In the genomic region with DNA sequence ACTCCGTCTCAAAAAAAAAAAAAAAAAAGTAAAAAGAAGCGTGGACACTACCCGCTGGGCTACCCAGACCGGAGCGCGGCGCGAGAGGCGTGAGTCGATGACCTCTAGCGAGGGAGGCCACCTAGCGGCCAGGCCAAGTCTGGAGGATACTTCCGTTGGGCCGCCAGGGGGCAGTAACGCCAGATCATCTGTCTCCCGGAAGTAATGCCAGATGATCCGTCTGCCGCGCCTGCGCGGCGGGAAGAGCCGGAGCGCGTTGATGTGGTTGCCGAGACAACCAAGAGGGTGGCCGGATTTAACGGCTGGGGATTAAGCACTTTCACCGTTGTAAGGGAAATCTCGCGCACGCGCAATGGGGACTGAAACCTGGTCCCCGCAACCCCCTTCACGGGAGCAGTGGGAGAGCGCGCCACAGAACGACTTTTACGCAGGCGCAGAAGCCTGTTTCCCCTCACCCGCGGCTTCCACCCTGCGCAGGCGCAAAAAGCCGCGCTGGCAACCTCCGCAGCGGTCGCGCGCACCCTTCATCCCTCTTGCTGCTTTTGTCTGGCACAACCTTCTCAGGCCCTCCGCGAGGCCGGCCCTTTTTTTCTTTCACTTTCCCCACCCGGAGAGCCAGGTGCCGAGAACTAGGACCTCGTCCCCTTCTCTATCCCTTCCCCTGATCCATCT, we compare ENCODE assay signal across 8 cellular contexts. TPM values are rescaled to one million over a fixed set of nuclear protein-coding genes. Genes with fewer than 3 reads are reported as not detected.
DNase-seq lines count a peak whose midpoint lies in the region; TF ChIP-seq lines count a peak whose summit lies in the region.

No MANE protein-coding gene starts in this region.

- no peaks in the 10 kb centered on the region for H3K36me3 Mint-ChIP-seq in neural crest cell (ENCODE audit: low read depth)

- TF ChIP-seq CTCF in fibroblast of villous mesenchyme (IDR thresholded peaks at IDR 0.05; ENCODE audit: insufficient read depth, low read depth, low read length) = peak; percentile 100
- peak; percentile 100 for TF ChIP-seq CTCF in neural crest cell (conservative IDR thresholded peaks at IDR 0.05)
- peak in 6 of 7 experiments; percentile 91 to 100 (median 98) for TF ChIP-seq CTCF in stomach (IDR thresholded peaks at IDR 0.05)

- peaks cover 32% of the 10 kb centered on the region for H3K36me3 ChIP-seq in MG63
- H3K36me3 ChIP-seq in stomach = peaks cover 4 to 31% (median 19%) of the 10 kb centered on the region in 4 donors

- H3K9me3 ChIP-seq in MG63 (no peaks in the 10 kb centered on the region), stomach (no peaks in the 10 kb centered on the region)

- H3K4me1 Mint-ChIP-seq in neural crest cell = peaks cover 27% of the 10 kb centered on the region

- no peaks in the 10 kb centered on the region for H3K27me3 ChIP-seq in MG63
- no peaks in the 10 kb centered on the region for H3K27me3 ChIP-seq in stomach

- H3K4me3 ChIP-seq in MG63 (peak overlapping the region; percentile 72), fibroblast of villous mesenchyme (ENCODE audit: low read depth, low read length) (peak overlapping the region; percentile 77), stomach (peak overlapping the region; percentile 68 to 96 (median 82))

- intact Hi-C loops in stomach (cut with DNase I; ENCODE audit: low total_unique reads) = no loop called here

- peaks cover 43 to 67% (median 57%) of the 10 kb centered on the region in 4 donors for H3K4me1 ChIP-seq in stomach

- H3K4me3 Mint-ChIP-seq in neural crest cell = peak overlapping the region; percentile 95

- H3K27me3 Mint-ChIP-seq in neural crest cell (ENCODE audit: low read depth) = peaks cover 9% of the 10 kb centered on the region

- 0% methylated on average over 55 to 57 of the region's 57 CpGs for WGBS in stomach, 5 donors

- DNase-seq in GM04503 (ENCODE audit: low read depth) (peak; percentile 90), HCEC 1CT (peak; percentile 97), MG63 (peak; percentile 97), SHP77 (lab: John Stamatoyannopoulos, UW) (peak; percentile 98), activated gamma-delta T cell (lab: John Stamatoyannopoulos, UW) (peak; percentile 92), fibroblast of villous mesenchyme (ENCODE audit: low read depth) (peak; percentile 100), neural crest cell (ENCODE audit: low read depth, low spot score) (peak; percentile 98), stomach (peak; percentile 98)

- TF ChIP-seq EP300 in stomach (IDR thresholded peaks at IDR 0.05) = no peak

- H3K27ac Mint-ChIP-seq in neural crest cell (ENCODE audit: unreplicated experiment) = peak overlapping the region; percentile 99

- peak in 1 of 4 donors; percentile 54 for TF ChIP-seq POLR2A in stomach (IDR thresholded peaks at IDR 0.05)

- peak overlapping the region; percentile 94 to 98 (median 97) for H3K27ac ChIP-seq in stomach

- no peaks in the 10 kb centered on the region for H3K9me3 Mint-ChIP-seq in neural crest cell

RNA-seq across cellular contexts. Expression of gene U2AF2, which starts 1.0 kb away (rescaled TPM):
- 128 and 226 TPM in 2 replicates for total RNA-seq in MG63 (2014; rRNA removed; shearing (Covaris generic); ENCODE audit: low replicate concordance)
- total RNA-seq in fibroblast of villous mesenchyme (99.9 and 111 TPM in 2 replicates), neural crest cell (342 and 365 TPM in 2 replicates), stomach (100 to 1,000 TPM in 4 of 5 donors, 10 to 100 TPM in 1; 70.5 to 463 (median 183) TPM)
- 10 to 100 TPM; 53.2 to 91.4 (median 62.2) TPM for polyA plus RNA-seq in stomach

RNA-seq across cellular contexts. Expression of gene CCDC106, which starts 5.8 kb away (rescaled TPM):
- 1.3 and 4.8 TPM in 2 replicates for total RNA-seq in MG63 (2014; rRNA removed; shearing (Covaris generic); ENCODE audit: low replicate concordance)
- total RNA-seq in fibroblast of villous mesenchyme (7.8 and 9.0 TPM in 2 replicates), neural crest cell (18.7 and 18.9 TPM in 2 replicates), stomach (10 to 100 TPM in 3 of 5 donors, 1 to 10 TPM in 2; 3.5 to 25.5 (median 13.4) TPM)
- polyA plus RNA-seq in stomach = 10 to 100 TPM; 12.0 to 19.4 (median 14.1) TPM

RNA-seq across cellular contexts. Expression of gene ZNF581, which starts 10.3 kb away (rescaled TPM):
- total RNA-seq in MG63 (2014; rRNA removed; shearing (Covaris generic); ENCODE audit: low replicate concordance) = 8.7 and 17.5 TPM in 2 replicates
- total RNA-seq in fibroblast of villous mesenchyme (11.0 and 13.0 TPM in 2 replicates), neural crest cell (40.8 and 41.9 TPM in 2 replicates), stomach (10 to 100 TPM in 1 of 5 donors, 1 to 10 TPM in 4; 2.2 to 14.5 (median 5.3) TPM)
- polyA plus RNA-seq in stomach = 10 to 100 TPM; 14.9 to 27.8 (median 21.2) TPM

RNA-seq across cellular contexts. Expression of gene ZNF580, which starts 13.0 kb away (rescaled TPM):
- 7.5 and 8.0 TPM in 2 replicates for total RNA-seq in MG63 (2014; rRNA removed; shearing (Covaris generic); ENCODE audit: low replicate concordance)
- total RNA-seq in fibroblast of villous mesenchyme (5.5 and 5.6 TPM in 2 replicates), neural crest cell (39.1 and 41.8 TPM in 2 replicates), stomach (10 to 100 TPM in 4 of 5 donors, not detected in 1; 10.6 to 55.0 (median 16.6) TPM)
- 10 to 100 TPM; 18.6 to 26.9 (median 21.5) TPM for polyA plus RNA-seq in stomach

RNA-seq across cellular contexts. Expression of gene EPN1, which starts 21.2 kb away (rescaled TPM):
- 57.1 and 158 TPM in 2 replicates for total RNA-seq in MG63 (2014; rRNA removed; shearing (Covaris generic); ENCODE audit: low replicate concordance)
- total RNA-seq in fibroblast of villous mesenchyme = 17.7 and 31.2 TPM in 2 replicates
- 129 and 130 TPM in 2 replicates for total RNA-seq in neural crest cell
- total RNA-seq in stomach = 100 to 1,000 TPM in 3 of 5 donors, 10 to 100 TPM in 2; 17.8 to 363 (median 184) TPM
- polyA plus RNA-seq in stomach = 100 to 1,000 TPM in 2 of 3 donors, 10 to 100 TPM in 1; 74.6 to 213 (median 183) TPM

Comparison
In these comparisons a context has a peak if more than half of its experiments do, and no peak if none do; other contexts are left out.
1. Peak in every context shown above with its lines: DNase-seq, H3K4me3 ChIP-seq and H3K27ac ChIP-seq.